ENCODE assay signal across 28 cellular contexts in the genomic region with DNA sequence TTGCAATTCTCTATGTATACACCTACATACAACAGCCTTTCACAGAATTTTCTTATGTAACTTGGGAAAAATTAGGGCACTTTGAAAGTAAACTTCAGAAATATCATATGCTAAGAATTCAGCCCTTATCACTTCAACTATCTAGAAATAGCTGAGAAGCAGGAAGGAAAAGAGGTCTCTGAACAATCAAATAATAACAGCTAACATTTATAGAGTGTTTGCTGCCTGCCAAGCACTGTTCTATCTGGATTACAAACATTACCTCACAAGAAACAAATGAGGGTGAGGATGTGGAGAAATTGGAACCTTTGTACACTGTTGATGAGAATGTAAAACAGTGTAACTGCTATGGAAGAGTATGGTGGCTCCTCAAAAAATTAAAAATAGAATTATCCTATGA. TPM values are rescaled to one million over a fixed set of nuclear protein-coding genes. Genes with fewer than 3 reads are reported as not detected.
"Had no signal": no experiment of that assay in that cellular context is flagged by ENCODE, and none has a peak within 500 bp of the region (broad histone marks: within the 10 kb centered on the region; RNA-seq: fewer than 3 reads in every experiment).

No MANE protein-coding gene starts in this region.

- H3K9ac ChIP-seq: SK-N-SH had no signal

- H3K27me3 ChIP-seq: adrenal gland, Peyer's patch, SJCRH30 had no signal

- H3K4me3 ChIP-seq: adrenal gland, Peyer's patch, SJCRH30 had no signal

- H3K4me1 ChIP-seq: SJCRH30 had no signal

- H3K27ac ChIP-seq: adrenal gland, Peyer's patch, RWPE1, SJCRH30 had no signal

- ATAC-seq: activated T-cell treated with anti-CD3 and anti-CD28 coated beads, Interleukin-2, amount 50 U/mL, for 4 hours had no signal

- H3K36me3 ChIP-seq: adrenal gland, Peyer's patch, SJCRH30 had no signal

- H3K9me3 ChIP-seq: adrenal gland, Peyer's patch, SJCRH30, SK-N-SH had no signal

- H3K9me2 ChIP-seq: SK-N-SH had no signal

- DNase-seq: activated CD4-positive, alpha-beta memory T cell treated with anti-CD3 and anti-CD28 coated beads for 36 hours; activated CD4-positive, alpha-beta T cell treated with anti-CD3 and anti-CD28 coated beads, Interleukin-2, amount 10 ng/mL, durations not matched to agents 7 days and 5 days; activated CD4-positive, CD25-positive, alpha-beta regulatory T cell; activated CD8-positive, alpha-beta memory T cell treated with anti-CD3 and anti-CD28 coated beads for 24 hours; activated gamma-delta T cell; activated naive CD4-positive, alpha-beta T cell treated with anti-CD3 and anti-CD28 coated beads for 36 hours; activated T-cell treated with anti-CD3 and anti-CD28 coated beads, Interleukin-2, amount 50 U/mL, for 4 hours; adrenal gland; anterior cingulate cortex; Karpas-422; NCI-H1048; NCI-H146; NCI-H187 treated with DMSO at 0.1 percent for 48 hours; NCI-H2081 treated with DMSO at 0.1 percent for 48 hours; NCI-H446; NCI-H524 treated with DMSO at 0.1 percent for 48 hours; NCI-H748 treated with DMSO at 0.1 percent for 48 hours; OCI-M1; Peyer's patch; Right ventricle myocardium superior; SJCRH30; SK-N-SH; T-helper 1 cell; T-helper 9 cell had no signal

- H3K4me2 ChIP-seq: SK-N-SH had no signal

RNA-seq across cellular contexts. Expression of gene SPINK9, which starts 44.0 kb away (rescaled TPM):
- total RNA-seq: activated CD4-positive, alpha-beta memory T cell treated with anti-CD3 and anti-CD28 coated beads for 36 hours; activated CD4-positive, alpha-beta T cell treated with anti-CD3 and anti-CD28 coated beads, Interleukin-2, amount 10 ng/mL, durations not matched to agents 7 days and 5 days; activated naive CD4-positive, alpha-beta T cell treated with anti-CD3 and anti-CD28 coated beads for 36 hours; activated T-cell treated with anti-CD3 and anti-CD28 coated beads, Interleukin-2, amount 50 U/mL, for 4 hours; cardiac septum; cerebellum; M059J; Peyer's patch; Right ventricle myocardium superior; SJCRH30 had no signal
- polyA plus RNA-seq: SK-N-SH had no signal
